Comparison of ENCODE assay signal across 8 cellular contexts in genomic region chr17:3512512-3513171, GRCh38. TPM values are rescaled to one million over a fixed set of nuclear protein-coding genes. Genes with fewer than 3 reads are reported as not detected.
DNase-seq lines count a peak whose midpoint lies in the region; ATAC-seq and TF ChIP-seq lines count a peak whose summit lies in the region.

No MANE protein-coding gene starts in this region.

- H3K27me3 Mint-ChIP-seq in MCF 10A (ENCODE audit: insufficient read depth, unreplicated experiment), result no peaks in the 10 kb centered on the region

- no peaks in the 10 kb centered on the region for H3K36me3 ChIP-seq in breast epithelium

- no peaks in the 10 kb centered on the region for H3K4me1 Mint-ChIP-seq in MCF 10A (ENCODE audit: insufficient read depth, unreplicated experiment)

- no peaks in the 10 kb centered on the region for H3K9me3 Mint-ChIP-seq in MCF 10A (ENCODE audit: unreplicated experiment)

- no peaks in the 10 kb centered on the region for H3K27me3 ChIP-seq in breast epithelium

- TF ChIP-seq CTCF in breast epithelium (IDR thresholded peaks at IDR 0.05), result no peak
- TF ChIP-seq CTCF in MCF 10A (IDR thresholded peaks at IDR 0.05; ENCODE audit: unreplicated experiment), result no peak

- H3K4me1 ChIP-seq in breast epithelium, result peaks cover 0 to 5% of the 10 kb centered on the region in 2 donors

- BruUV-seq in MCF 10A (replicated peaks; lab: Mats Ljungman, UMichigan), result no TSS peak

- TF ChIP-seq POLR2A in breast epithelium (IDR thresholded peaks at IDR 0.05), result no peak

- intact Hi-C loops in breast epithelium (cut with DNase I; ENCODE audit: low total_unique reads) (no loop called here), MCF 10A (cut with micrococcal nuclease) (no loop called here), cardiac septum (cut with DNase I) (loop anchor here (2.0 kb wide), 1 partner anchor 18 kb away; no protein-coding TSS in a partner anchor)

- no peak overlapping the region for H3K4me3 Mint-ChIP-seq in MCF 10A (ENCODE audit: unreplicated experiment)

- POLR2A ChIA-PET in MCF 10A (lab: Yijun Ruan, JAX), result no interaction called here

- DNase-seq in breast epithelium (ENCODE audit: low spot score in 2 of 2), result peak in 1 of 2 donors; percentile 42
- no peak for DNase-seq in MCF 10A (ENCODE audit: unreplicated experiment)
- DNase-seq in cardiac septum (ENCODE audit: low spot score), result peak; percentile 87
- peak in 50 of 56 donors; percentile 47 to 92 (median 81) for DNase-seq in nucleus accumbens (lab: John Stamatoyannopoulos, UW)
- no peak for DNase-seq in GM19238 (ENCODE audit: insufficient read length, low spot score)

- peak overlapping the region; percentile 73 to 91 for H3K27ac ChIP-seq in breast epithelium

- H3K4me3 ChIP-seq in breast epithelium, result peak overlapping the region in 2 of 3 donors; percentile 7 to 8

- H3K27ac Mint-ChIP-seq in MCF 10A (ENCODE audit: low read depth, unreplicated experiment), result no peak overlapping the region

- no peak for ATAC-seq in HG03521 (IDR thresholded peaks at IDR 0.05; ENCODE audit: unreplicated experiment)
- no peak for ATAC-seq in GM18519 (IDR thresholded peaks at IDR 0.05; ENCODE audit: low FRiP score, unreplicated experiment)
- no peak for ATAC-seq in GM18511 (IDR thresholded peaks at IDR 0.05; ENCODE audit: unreplicated experiment)

- H3K9me3 ChIP-seq in breast epithelium, result no peaks in the 10 kb centered on the region

- no peaks in the 10 kb centered on the region for H3K36me3 Mint-ChIP-seq in MCF 10A (ENCODE audit: insufficient read depth, unreplicated experiment)

- CTCF ChIA-PET in MCF 10A (lab: Yijun Ruan, JAX), result no interaction called here

RNA-seq across cellular contexts. Expression of gene ASPA, which starts 36.8 kb away (rescaled TPM):
- total RNA-seq in breast epithelium, result 1 to 10 TPM in 2 of 3 donors, under 1 TPM in 1; 0.98 to 3.8 (median 1.6) TPM
- 0.54 TPM in 2 replicates for total RNA-seq in MCF 10A (2022)
- 0.94 TPM for total RNA-seq in cardiac septum

RNA-seq across cellular contexts. Expression of gene SPATA22, which starts 41.0 kb away (rescaled TPM):
- under 1 TPM; 0.29 to 0.98 (median 0.80) TPM for total RNA-seq in breast epithelium
- not detected in 2 replicates for total RNA-seq in MCF 10A (2022)
- total RNA-seq in cardiac septum, result not detected

RNA-seq across cellular contexts. Expression of gene TRPV3, which starts 45.0 kb away (rescaled TPM):
- total RNA-seq in breast epithelium (1 to 10 TPM in 2 of 3 donors, under 1 TPM in 1; 0.98 to 1.1 (median 1.0) TPM), MCF 10A (2022) (4.4 and 5.4 TPM in 2 replicates), cardiac septum (1.0 TPM)

Comparison
In these comparisons a context has a peak if more than half of its experiments do, and no peak if none do; other contexts are left out.
1. DNase-seq: peak in cardiac septum (single experiment) and nucleus accumbens (50 of 56); none in MCF 10A (single experiment) and GM19238 (single experiment).